Comparison of ENCODE assay signal across 8 cellular contexts in genomic region chr7:104923010-104923421, GRCh38.
DNase-seq lines count a peak whose midpoint lies in the region; ATAC-seq and TF ChIP-seq lines count a peak whose summit lies in the region.

No MANE protein-coding gene starts in this region.

- no peaks in the 10 kb centered on the region for H3K9me3 ChIP-seq in naive thymus-derived CD4-positive, alpha-beta T cell (ENCODE audit: control insufficient read depth in 2 of 3, low read length in 3 of 3)

- POLR2A ChIA-PET in naive thymus-derived CD4-positive, alpha-beta T cell (lab: Charles Lee) = interaction anchor here (1.0 kb wide), 2 partner anchors 8 to 21 kb away, joined by 3 read pairs; no protein-coding TSS in a partner anchor

- no peak overlapping the region for H3K27ac ChIP-seq in naive thymus-derived CD4-positive, alpha-beta T cell (ENCODE audit: low read depth, low read length)

- peak; percentile 96 for ATAC-seq in GM21381 (IDR thresholded peaks at IDR 0.05; ENCODE audit: unreplicated experiment)
- peak; percentile 94 for ATAC-seq in naive thymus-derived CD4-positive, alpha-beta T cell

- H3K4me3 Mint-ChIP-seq in naive thymus-derived CD4-positive, alpha-beta T cell = no peak overlapping the region

- no peaks in the 10 kb centered on the region for H3K27me3 ChIP-seq in naive thymus-derived CD4-positive, alpha-beta T cell (ENCODE audit: control insufficient read depth in 2 of 2, insufficient read depth in 2 of 2, low read length in 2 of 2)

- H3K4me1 ChIP-seq in naive thymus-derived CD4-positive, alpha-beta T cell (ENCODE audit: control insufficient read depth in 2 of 2, insufficient read depth in 2 of 2, low read length in 2 of 2) = no peaks in the 10 kb centered on the region

- no peak overlapping the region for H3K4me3 ChIP-seq in epithelial cell of esophagus (ENCODE audit: low read length)
- no peak overlapping the region for H3K4me3 ChIP-seq in naive thymus-derived CD4-positive, alpha-beta T cell (ENCODE audit: low read length)

- peaks cover 0 to 6% (median 0%) of the 10 kb centered on the region in 5 donors for H3K27me3 Mint-ChIP-seq in naive thymus-derived CD4-positive, alpha-beta T cell

- no peaks in the 10 kb centered on the region for H3K36me3 ChIP-seq in naive thymus-derived CD4-positive, alpha-beta T cell (ENCODE audit: control insufficient read depth in 2 of 3, insufficient read depth in 3 of 3, low read length in 3 of 3)

- peaks cover 0 to 7% (median 2%) of the 10 kb centered on the region in 7 donors for H3K4me1 Mint-ChIP-seq in naive thymus-derived CD4-positive, alpha-beta T cell

- TF ChIP-seq CTCF in epithelial cell of esophagus (IDR thresholded peaks at IDR 0.05; ENCODE audit: insufficient read depth, low read depth, low read length, missing control alignments) = peak; percentile 92

- CTCF ChIA-PET in naive thymus-derived CD4-positive, alpha-beta T cell (lab: Charles Lee) = interaction anchor here (1.2 to 3.9 kb wide), 5 partner anchors 21 to 667 kb away, joined by 3 to 22 read pairs (median 4); no protein-coding TSS in a partner anchor

- DNase-seq in DMS114 treated with DMSO at 0.1 percent for 48 hours (lab: John Stamatoyannopoulos, UW; ENCODE audit: unreplicated experiment) (peak; percentile 35), HPDE6-E6E7 (ENCODE audit: extremely low spot score) (peak; percentile 49), NOMO-1 treated with DMSO at 0.1 percent for 48 hours (lab: John Stamatoyannopoulos, UW; ENCODE audit: unreplicated experiment) (peak; percentile 67), epithelial cell of esophagus (ENCODE audit: low read depth) (peak; percentile 91), stromal cell of bone marrow (ENCODE audit: low read depth) (peak; percentile 85)
- peak; percentile 60 for DNase-seq in activated CD8-positive, alpha-beta memory T cell treated with anti-CD3 and anti-CD28 coated beads, Interleukin-2, amount 50 U/mL, for 1 hour (ENCODE audit: extremely low read depth)
- peak; percentile 40 to 69 (median 62) for DNase-seq in naive thymus-derived CD4-positive, alpha-beta T cell

- H3K36me3 Mint-ChIP-seq in naive thymus-derived CD4-positive, alpha-beta T cell = no peaks in the 10 kb centered on the region

- peak overlapping the region in 5 of 9 donors; percentile 46 to 68 (median 55) for H3K27ac Mint-ChIP-seq in naive thymus-derived CD4-positive, alpha-beta T cell

- H3K9me3 Mint-ChIP-seq in naive thymus-derived CD4-positive, alpha-beta T cell = no peaks in the 10 kb centered on the region

- intact Hi-C loops in naive thymus-derived CD4-positive, alpha-beta T cell (cut with micrococcal nuclease) = loop anchor here (1.0 to 5.0 kb wide), 14 partner anchors 18 to 666 kb away; no protein-coding TSS in a partner anchor

Comparison
In these comparisons a context has a peak if more than half of its experiments do, and no peak if none do; other contexts are left out.
1. DNase-seq: peak in every context shown above with its lines; median percentile 91 in epithelial cell of esophagus; 85 in stromal cell of bone marrow; 67 in NOMO-1 treated with DMSO at 0.1 percent for 48 hours; 62 in naive thymus-derived CD4-positive, alpha-beta T cell; 60 in activated CD8-positive, alpha-beta memory T cell treated with anti-CD3 and anti-CD28 coated beads, Interleukin-2, amount 50 U/mL, for 1 hour; 49 in HPDE6-E6E7; 35 in DMS114 treated with DMSO at 0.1 percent for 48 hours.